In the genomic region with DNA sequence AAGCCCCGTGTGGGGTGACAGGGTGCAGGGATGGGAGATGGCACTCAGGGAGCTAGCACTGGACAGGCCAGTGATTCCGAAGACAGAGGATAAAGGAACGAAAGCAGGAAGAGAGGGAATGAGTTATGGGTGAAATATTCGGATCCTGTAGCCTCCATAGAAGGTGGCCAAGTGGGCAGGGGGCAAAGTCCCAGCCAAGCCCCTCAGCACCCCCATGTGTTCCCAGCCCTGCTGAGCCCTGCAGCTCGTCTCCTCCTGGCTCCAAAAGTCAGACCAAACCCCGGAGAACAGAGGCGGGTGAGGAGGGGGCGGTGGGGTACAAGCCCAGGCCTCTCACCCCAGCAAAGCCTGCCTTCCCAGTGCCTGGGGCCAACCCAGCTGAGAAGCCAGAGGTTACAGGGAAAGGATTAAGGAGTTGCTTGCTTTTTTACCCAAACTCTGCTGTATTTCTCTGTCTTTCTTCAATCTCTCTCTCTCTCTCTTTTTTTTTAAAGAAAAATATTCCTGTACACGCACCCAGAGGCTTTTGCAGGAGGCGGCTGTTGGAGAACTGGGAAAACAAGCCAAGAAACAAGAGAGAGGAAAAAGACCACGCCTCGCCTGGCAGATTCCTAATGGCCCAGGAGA, we compare ENCODE assay signal across 1 cellular context.
TF ChIP-seq lines count a peak whose summit lies in the region.

No MANE protein-coding gene starts in this region.

TF ChIP-seq in H1, 55 proteins besides CTCF, POLR2A, EP300 and RAD21:
- TF ChIP-seq YY1 (IDR thresholded peaks at IDR 0.05; ENCODE audit: low read depth, low read length) (no peak), BRCA1 (IDR thresholded peaks at IDR 0.05; ENCODE audit: low read depth, low read length) (no peak), KDM5A (IDR thresholded peaks at IDR 0.05; ENCODE audit: low read length) (no peak), BACH1 (IDR thresholded peaks at IDR 0.05; ENCODE audit: low read length) (no peak), RFX5 (IDR thresholded peaks at IDR 0.05; ENCODE audit: borderline replicate concordance, low read depth, low read length) (no peak), TCF12 (IDR thresholded peaks at IDR 0.05; ENCODE audit: low read depth, low read length) (no peak)
TF ChIP-seq in H1: peak in this region for 0.
